Comparison of ENCODE assay signal across 1 cellular context in the genomic region with DNA sequence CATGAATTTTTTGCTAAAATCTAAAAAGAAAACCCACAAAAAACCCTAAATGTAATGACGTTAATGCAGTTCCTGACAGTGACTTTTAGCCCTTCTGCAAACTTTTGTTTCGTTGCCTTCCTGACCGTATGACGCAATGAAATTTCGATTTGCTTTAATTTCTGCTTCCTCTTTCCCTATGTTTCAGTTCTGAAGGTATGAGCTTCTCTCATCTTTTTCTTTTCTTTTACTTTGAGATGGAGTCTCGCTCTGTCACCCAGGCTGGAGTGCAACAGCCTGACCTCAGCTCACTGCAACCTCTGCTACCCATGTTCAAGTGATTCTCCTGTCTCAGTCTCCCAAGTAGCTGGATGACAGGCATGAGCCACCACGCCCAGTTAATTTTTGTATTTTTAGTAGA.
TF ChIP-seq lines count a peak whose summit lies in the region.

No MANE protein-coding gene starts in this region.

TF ChIP-seq in IMR-90, 13 proteins besides CTCF, POLR2A, EP300 and RAD21:
- TF ChIP-seq CEBPB (IDR thresholded peaks at IDR 0.05; ENCODE audit: low read depth, low read length) = peak; percentile 36; the same call in 1 of the 2 replicates
- TF ChIP-seq, protein P1, sequence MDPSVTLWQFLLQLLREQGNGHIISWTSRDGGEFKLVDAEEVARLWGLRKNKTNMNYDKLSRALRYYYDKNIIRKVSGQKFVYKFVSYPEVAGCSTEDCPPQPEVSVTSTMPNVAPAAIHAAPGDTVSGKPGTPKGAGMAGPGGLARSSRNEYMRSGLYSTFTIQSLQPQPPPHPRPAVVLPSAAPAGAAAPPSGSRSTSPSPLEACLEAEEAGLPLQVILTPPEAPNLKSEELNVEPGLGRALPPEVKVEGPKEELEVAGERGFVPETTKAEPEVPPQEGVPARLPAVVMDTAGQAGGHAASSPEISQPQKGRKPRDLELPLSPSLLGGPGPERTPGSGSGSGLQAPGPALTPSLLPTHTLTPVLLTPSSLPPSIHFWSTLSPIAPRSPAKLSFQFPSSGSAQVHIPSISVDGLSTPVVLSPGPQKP (IDR thresholded peaks at IDR 0.05; ENCODE audit: borderline replicate concordance, low read depth, low read length) = no peak
TF ChIP-seq in IMR-90: peak in this region for 1.
